8 cellular contexts compared by ENCODE assay signal in genomic region chr3:98522538-98523281, GRCh38. TPM values are rescaled to one million over a fixed set of nuclear protein-coding genes. Genes with fewer than 3 reads are reported as not detected.
A peak's percentile ranks its signal among the peaks of the same experiment; 100 is the strongest.
DNase-seq lines count a peak whose midpoint lies in the region; ATAC-seq and TF ChIP-seq lines count a peak whose summit lies in the region.

CLDND1 (minus strand) TSS chr3:98522902; CDS start chr3:98521424, 1,478 bp downstream.

- no peaks in the 10 kb centered on the region for H4K20me1 ChIP-seq in fibroblast of lung (ENCODE audit: control insufficient read depth, extremely low read depth, insufficient read depth, low read length)

- no peaks in the 10 kb centered on the region for H3K4me1 ChIP-seq in fibroblast of lung (ENCODE audit: control insufficient read depth, extremely low read depth, insufficient read depth, low read length)
- H3K4me1 ChIP-seq in naive thymus-derived CD4-positive, alpha-beta T cell (ENCODE audit: control insufficient read depth in 2 of 2, insufficient read depth in 2 of 2, low read length in 2 of 2), result peaks cover 16 to 25% of the 10 kb centered on the region in 2 donors

- DNase-seq in Daoy (ENCODE audit: low read depth), result peak; percentile 98
- DNase-seq in GOT3 (lab: John Stamatoyannopoulos, UW), result peak; percentile 79
- peak; percentile 85 for DNase-seq in LNCaP clone FGC (ENCODE audit: low read depth)
- DNase-seq in RWPE1 (ENCODE audit: low spot score), result peak; percentile 96
- DNase-seq in fibroblast of lung (ENCODE audit: low read depth in 2 of 2), result peak; percentile 96 to 97
- DNase-seq in naive thymus-derived CD4-positive, alpha-beta T cell, result peak; percentile 88 to 94 (median 93)
- peak; percentile 94 for DNase-seq in stimulated activated naive B cell treated with anti-CD40 and anti-IgM and Interleukin-4, amounts not matched to agents 10 μg/mL and 1 μg/mL and 100 μg/mL, for 72 hours

- no peaks in the 10 kb centered on the region for H3K27me3 ChIP-seq in fibroblast of lung (ENCODE audit: control insufficient read depth, insufficient read depth, low read length)
- no peaks in the 10 kb centered on the region for H3K27me3 ChIP-seq in naive thymus-derived CD4-positive, alpha-beta T cell (ENCODE audit: control insufficient read depth in 2 of 2, insufficient read depth in 2 of 2, low read length in 2 of 2)

- H3K4me3 Mint-ChIP-seq in activated T-helper 17 cell treated with anti-CD3 and anti-CD28 coated beads, Interleukin-2, amount 50 U/mL, for 72 hours, result peak within 1 kb of the TSS; percentile 86
- H3K4me3 Mint-ChIP-seq in naive thymus-derived CD4-positive, alpha-beta T cell, result peak within 1 kb of the TSS; percentile 83 to 99 (median 92)
- peak within 1 kb of the TSS; percentile 84 to 92 for H3K4me3 Mint-ChIP-seq in stimulated activated naive B cell treated with anti-CD40 and anti-IgM and Interleukin-4, amounts not matched to agents 10 μg/mL and 1 μg/mL and 100 μg/mL, for 72 hours

- peak within 1 kb of the TSS; percentile 89 for H3K27ac Mint-ChIP-seq in activated T-helper 17 cell treated with anti-CD3 and anti-CD28 coated beads, Interleukin-2, amount 50 U/mL, for 72 hours
- H3K27ac Mint-ChIP-seq in naive thymus-derived CD4-positive, alpha-beta T cell, result peak within 1 kb of the TSS; percentile 67 to 99 (median 96)
- peak within 1 kb of the TSS; percentile 97 for H3K27ac Mint-ChIP-seq in stimulated activated naive B cell treated with anti-CD40 and anti-IgM and Interleukin-4, amounts not matched to agents 10 μg/mL and 1 μg/mL and 100 μg/mL, for 72 hours

- no peaks in the 10 kb centered on the region for H3K36me3 ChIP-seq in fibroblast of lung (ENCODE audit: control insufficient read depth, insufficient read depth, low read length)
- H3K36me3 ChIP-seq in naive thymus-derived CD4-positive, alpha-beta T cell (ENCODE audit: control insufficient read depth in 2 of 3, insufficient read depth in 3 of 3, low read length in 3 of 3), result peaks cover 0 to 6% (median 0%) of the 10 kb centered on the region in 3 experiments

- POLR2A ChIA-PET in RWPE1 (lab: Yijun Ruan, JAX; ENCODE audit: low non-redundant PET), result no interaction called here
- POLR2A ChIA-PET in naive thymus-derived CD4-positive, alpha-beta T cell (lab: Charles Lee), result interaction anchor here (0.8 to 2.1 kb wide), 12 partner anchors 11 to 760 kb away, joined by 3 to 14 read pairs (median 4); partner anchors contain the start of gene CPOX

- peak within 1 kb of the TSS; percentile 70 for H2AFZ ChIP-seq in fibroblast of lung (ENCODE audit: low read length)

- peaks cover 91% of the 10 kb centered on the region for H3K36me3 Mint-ChIP-seq in activated T-helper 17 cell treated with anti-CD3 and anti-CD28 coated beads, Interleukin-2, amount 50 U/mL, for 72 hours (ENCODE audit: low read depth)
- peaks cover 0 to 57% (median 14%) of the 10 kb centered on the region in 5 donors for H3K36me3 Mint-ChIP-seq in naive thymus-derived CD4-positive, alpha-beta T cell
- peaks cover 13 to 28% of the 10 kb centered on the region in 2 donors for H3K36me3 Mint-ChIP-seq in stimulated activated naive B cell treated with anti-CD40 and anti-IgM and Interleukin-4, amounts not matched to agents 10 μg/mL and 1 μg/mL and 100 μg/mL, for 72 hours

- H3K27me3 Mint-ChIP-seq in activated T-helper 17 cell treated with anti-CD3 and anti-CD28 coated beads, Interleukin-2, amount 50 U/mL, for 72 hours, result no peaks in the 10 kb centered on the region
- H3K27me3 Mint-ChIP-seq in naive thymus-derived CD4-positive, alpha-beta T cell, result no peaks in the 10 kb centered on the region
- no peaks in the 10 kb centered on the region for H3K27me3 Mint-ChIP-seq in stimulated activated naive B cell treated with anti-CD40 and anti-IgM and Interleukin-4, amounts not matched to agents 10 μg/mL and 1 μg/mL and 100 μg/mL, for 72 hours

- ATAC-seq in activated T-helper 17 cell treated with anti-CD3 and anti-CD28 coated beads, Interleukin-2, amount 50 U/mL, for 72 hours (replicated peaks), result peak; percentile 90
- ATAC-seq in naive thymus-derived CD4-positive, alpha-beta T cell, result peak; percentile 99
- ATAC-seq in stimulated activated naive B cell treated with anti-CD40 and anti-IgM and Interleukin-4, amounts not matched to agents 10 μg/mL and 1 μg/mL and 100 μg/mL, for 72 hours (replicated peaks), result peak; percentile 97 to 98

- H3K4me2 ChIP-seq in fibroblast of lung (ENCODE audit: extremely low read depth, insufficient read depth, low read length), result peak within 1 kb of the TSS; percentile 86

- H3K9me3 ChIP-seq in fibroblast of lung (ENCODE audit: control insufficient read depth, insufficient read depth, low read depth, low read length), result no peaks in the 10 kb centered on the region
- no peaks in the 10 kb centered on the region for H3K9me3 ChIP-seq in naive thymus-derived CD4-positive, alpha-beta T cell (ENCODE audit: control insufficient read depth in 2 of 3, low read length in 3 of 3)

- H3K4me1 Mint-ChIP-seq in activated T-helper 17 cell treated with anti-CD3 and anti-CD28 coated beads, Interleukin-2, amount 50 U/mL, for 72 hours, result peaks cover 45% of the 10 kb centered on the region
- peaks cover 31 to 62% (median 51%) of the 10 kb centered on the region in 7 donors for H3K4me1 Mint-ChIP-seq in naive thymus-derived CD4-positive, alpha-beta T cell
- H3K4me1 Mint-ChIP-seq in stimulated activated naive B cell treated with anti-CD40 and anti-IgM and Interleukin-4, amounts not matched to agents 10 μg/mL and 1 μg/mL and 100 μg/mL, for 72 hours, result peaks cover 20 to 46% of the 10 kb centered on the region in 2 donors

- H3K4me3 ChIP-seq in LNCaP clone FGC (ENCODE audit: low read depth, low read length) (peak within 1 kb of the TSS; percentile 89), fibroblast of lung (replicated peaks in 1 of 4; ENCODE audit: control extremely low read depth in 1 of 4, insufficient read depth in 1 of 4, low read depth in 3 of 4, low read length in 4 of 4) (peak within 1 kb of the TSS; percentile 50 to 97 (median 68))
- H3K4me3 ChIP-seq in naive thymus-derived CD4-positive, alpha-beta T cell (ENCODE audit: low read length), result peak within 1 kb of the TSS; percentile 68

- TF ChIP-seq CTCF in LNCaP clone FGC (IDR thresholded peaks at IDR 0.05; ENCODE audit: control insufficient read depth, extremely low read depth, insufficient read depth), result no peak
- TF ChIP-seq CTCF in RWPE1 (conservative IDR thresholded peaks at IDR 0.05; ENCODE audit: low read depth), result no peak
- no peak for TF ChIP-seq CTCF in fibroblast of lung (conservative IDR thresholded peaks at IDR 0.05 in 1 of 2, IDR thresholded peaks at IDR 0.05 in 1 of 2; ENCODE audit: low read depth in 1 of 2, low read length in 2 of 2)

- peaks cover 22% of the 10 kb centered on the region for H3K79me2 ChIP-seq in fibroblast of lung (ENCODE audit: control insufficient read depth, insufficient read depth, low read length)

- peak within 1 kb of the TSS; percentile 82 for H3K9ac ChIP-seq in fibroblast of lung (ENCODE audit: insufficient read depth, low read length)

- no peaks in the 10 kb centered on the region for H3K9me3 Mint-ChIP-seq in activated T-helper 17 cell treated with anti-CD3 and anti-CD28 coated beads, Interleukin-2, amount 50 U/mL, for 72 hours
- peaks cover 0 to 2% (median 0%) of the 10 kb centered on the region in 11 donors for H3K9me3 Mint-ChIP-seq in naive thymus-derived CD4-positive, alpha-beta T cell
- H3K9me3 Mint-ChIP-seq in stimulated activated naive B cell treated with anti-CD40 and anti-IgM and Interleukin-4, amounts not matched to agents 10 μg/mL and 1 μg/mL and 100 μg/mL, for 72 hours, result no peaks in the 10 kb centered on the region

- intact Hi-C loops in naive thymus-derived CD4-positive, alpha-beta T cell (cut with micrococcal nuclease), result loop anchor here (1.0 to 10.0 kb wide), 20 partner anchors 9 to 1879 kb away; partner anchors contain the start of genes ARL6 (in 2 of the 2), CPOX (in 2 of the 2), DCBLD2 (in 2 of the 2) and TBC1D23 (in 2 of the 2)

- peak within 1 kb of the TSS; percentile 95 for H3K27ac ChIP-seq in RWPE1
- peak within 1 kb of the TSS; percentile 89 for H3K27ac ChIP-seq in fibroblast of lung (ENCODE audit: insufficient read depth, low read length)
- peak within 1 kb of the TSS; percentile 90 for H3K27ac ChIP-seq in naive thymus-derived CD4-positive, alpha-beta T cell (ENCODE audit: low read depth, low read length)

- CTCF ChIA-PET in RWPE1 (lab: Yijun Ruan, JAX), result no interaction called here
- CTCF ChIA-PET in naive thymus-derived CD4-positive, alpha-beta T cell (lab: Charles Lee), result interaction anchor here (1.4 kb wide), 1 partner anchor 42 kb away, joined by 4 read pairs; no protein-coding TSS in a partner anchor

RNA-seq across cellular contexts. Expression of gene CLDND1, which starts in this region (rescaled TPM):
- total RNA-seq in Daoy (2014; rRNA removed; shearing (Covaris generic)), result 258 and 296 TPM in 2 replicates
- 100 to 1,000 TPM; 300 to 381 TPM for total RNA-seq in activated T-helper 17 cell treated with anti-CD3 and anti-CD28 coated beads, Interleukin-2, amount 50 U/mL, for 72 hours
- total RNA-seq in fibroblast of lung, result 71.4 and 76.8 TPM in 2 replicates
- 71.3 and 127 TPM in 2 replicates for polyA plus RNA-seq in fibroblast of lung
- polyA plus RNA-seq in fibroblast of lung (2012), result 23.8 and 43.7 TPM in 2 replicates
- polyA minus RNA-seq in fibroblast of lung (ENCODE audit: low replicate concordance), result 16.5 and 56.6 TPM in 2 replicates
- 100 to 1,000 TPM; 100 to 478 (median 132) TPM for total RNA-seq in naive thymus-derived CD4-positive, alpha-beta T cell
- polyA plus RNA-seq in naive thymus-derived CD4-positive, alpha-beta T cell, result 10 to 100 TPM; 40.6 to 47.4 TPM

Comparison
In these comparisons a context has a peak if more than half of its experiments do, and no peak if none do; other contexts are left out.
1. Peak in every context shown above with its lines: DNase-seq, ATAC-seq, H3K4me3 ChIP-seq and H3K27ac ChIP-seq.